Comparison of ENCODE assay signal across 19 cellular contexts in the genomic region with DNA sequence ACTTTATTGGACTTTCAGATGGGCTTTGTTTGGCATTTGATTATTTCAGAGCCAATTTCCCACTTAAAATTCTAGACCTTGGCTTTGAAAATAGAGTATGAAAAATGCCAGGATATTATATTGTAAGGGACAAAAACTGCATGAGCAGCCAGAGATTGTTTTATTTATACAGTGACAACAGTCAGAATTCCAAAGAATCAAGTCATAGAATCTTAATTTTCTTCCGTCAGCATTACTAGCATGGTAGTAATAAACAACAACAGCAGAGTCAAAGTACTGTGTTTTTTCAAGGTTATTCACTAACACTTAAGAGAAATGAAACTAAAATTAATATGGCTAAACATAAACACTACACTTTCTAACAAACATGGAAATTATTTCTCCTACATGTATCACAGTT. TPM values are rescaled to one million over a fixed set of nuclear protein-coding genes. Genes with fewer than 3 reads are reported as not detected.
DNase-seq lines count a peak whose midpoint lies in the region; ATAC-seq and TF ChIP-seq lines count a peak whose summit lies in the region.
"Had no signal": no experiment of that assay in that cellular context is flagged by ENCODE, and none has a peak within 500 bp of the region (broad histone marks: within the 10 kb centered on the region; RNA-seq: fewer than 3 reads in every experiment).

No MANE protein-coding gene starts in this region.

- H3K4me1 ChIP-seq in left lung: peaks cover 0 to 10% of the 10 kb centered on the region in 2 donors
- H3K4me1 ChIP-seq: breast epithelium, testis had no signal

- no peaks in the 10 kb centered on the region for H3K27me3 ChIP-seq in left lung
- H3K27me3 ChIP-seq: breast epithelium, testis had no signal

- peaks cover 0 to 1% of the 10 kb centered on the region in 2 donors for H3K9me3 ChIP-seq in left lung
- H3K9me3 ChIP-seq: testis had no signal

- H3K4me3 ChIP-seq in choroid plexus epithelial cell (ENCODE audit: low read depth, low read length) (no peak overlapping the region), left lung (no peak overlapping the region)
- H3K4me3 ChIP-seq: breast epithelium, testis had no signal

- intact Hi-C loops in left lung (cut with DNase I) (no loop called here), Right ventricle myocardium inferior (cut with DNase I) (no loop called here)

- peak; percentile 72 for DNase-seq in HCEC 1CT
- peak; percentile 29 for DNase-seq in choroid plexus epithelial cell (ENCODE audit: low read depth)
- DNase-seq in left lung: no peak
- DNase-seq in NCI-H1694 treated with DMSO at 0.1 percent for 48 hours (lab: John Stamatoyannopoulos, UW): no peak
- DNase-seq in Right ventricle myocardium inferior (ENCODE audit: missing footprints): no peak
- no peak for DNase-seq in stimulated activated CD4-positive, alpha-beta T cell treated with anti-CD3 and anti-CD28 coated beads, Interleukin-4, amount 100 ng/mL, for 1 hour
- no peak for DNase-seq in NCI-H146 (lab: John Stamatoyannopoulos, UW)
- DNase-seq: activated CD4-positive, alpha-beta T cell treated with anti-CD3 and anti-CD28 coated beads, Interleukin-2, amount 50 U/mL, for 48 hours; activated T-cell treated with anti-CD3 and anti-CD28 coated beads, Interleukin-2, amount 50 U/mL, for 4 hours; DMS79; hypothalamus; Kasumi-1; left cardiac atrium; NCI-H2171 treated with DMSO at 0.1 percent for 48 hours; occipital lobe; RPMI8226 had no signal

- peak overlapping the region in 1 of 2 donors; percentile 44 for H3K27ac ChIP-seq in left lung
- H3K27ac ChIP-seq: breast epithelium, VCaP had no signal

- peak; percentile 32 for ATAC-seq in left lung
- no peak for ATAC-seq in Right ventricle myocardium inferior

- H3K36me3 ChIP-seq in left lung: no peaks in the 10 kb centered on the region
- H3K36me3 ChIP-seq: breast epithelium had no signal

- TF ChIP-seq CTCF in choroid plexus epithelial cell (conservative IDR thresholded peaks at IDR 0.05; ENCODE audit: low read depth, low read length): no peak
- TF ChIP-seq CTCF in left lung (IDR thresholded peaks at IDR 0.05): no peak

RNA-seq across cellular contexts. Expression of a gene that starts 52.2 kb away (rescaled TPM):
- total RNA-seq in left lung (10 to 100 TPM; 17.0 to 27.6 TPM), Right ventricle myocardium inferior (14.6 TPM)

Comparison
In these comparisons a context has a peak if more than half of its experiments do, and no peak if none do; other contexts are left out.
1. DNase-seq: peak in HCEC 1CT (single experiment) and choroid plexus epithelial cell (single experiment); none in left lung (0 of 2), NCI-H1694 treated with DMSO at 0.1 percent for 48 hours (single experiment), Right ventricle myocardium inferior (single experiment), stimulated activated CD4-positive, alpha-beta T cell treated with anti-CD3 and anti-CD28 coated beads, Interleukin-4, amount 100 ng/mL, for 1 hour (single experiment) and NCI-H146 (single experiment).